In the genomic region with DNA sequence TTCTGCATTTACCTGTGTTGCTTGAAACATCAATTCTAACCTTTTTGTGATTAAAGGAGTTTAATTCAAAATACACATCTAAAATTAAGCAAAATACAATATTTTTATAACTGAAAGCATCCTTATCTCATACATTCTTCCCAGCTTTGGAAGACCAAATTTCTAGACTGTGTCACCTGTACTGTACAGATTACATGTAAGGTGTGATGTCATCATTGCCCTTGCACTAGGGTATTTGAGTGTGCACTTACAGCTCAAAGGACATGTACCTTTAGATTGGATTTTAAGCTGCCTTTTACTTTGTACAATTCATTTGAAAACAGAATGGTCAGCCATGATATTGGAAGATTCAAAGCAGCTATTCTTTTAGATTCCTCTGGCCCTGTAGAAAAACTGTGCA, we compare ENCODE assay signal across 26 cellular contexts.
DNase-seq lines count a peak whose midpoint lies in the region; ATAC-seq, FAIRE-seq and TF ChIP-seq lines count a peak whose summit lies in the region.
"Had no signal": no experiment of that assay in that cellular context is flagged by ENCODE, and none has a peak within 500 bp of the region (broad histone marks: within the 10 kb centered on the region; RNA-seq: fewer than 3 reads in every experiment).

No MANE protein-coding gene starts in this region.

- TF ChIP-seq POLR2A in HepG2 (IDR thresholded peaks at IDR 0.05; ENCODE audit: insufficient read depth in 1 of 2, low read depth in 2 of 2, low read length in 2 of 2) (no peak), right lobe of liver (IDR thresholded peaks at IDR 0.05) (no peak)

- TF ChIP-seq RAD21 in HepG2 (CRISPR knock-in tag; IDR thresholded peaks at IDR 0.05), result no peak

- TF ChIP-seq EP300 in HepG2 (IDR thresholded peaks at IDR 0.05; ENCODE audit: low read depth in 2 of 2, low read length in 2 of 2), result no peak
- no peak for TF ChIP-seq EP300 in HepG2 (CRISPR knock-in tag; IDR thresholded peaks at IDR 0.05; ENCODE audit: borderline replicate concordance)

- H3K27me3 Mint-ChIP-seq in neural progenitor cell (ENCODE audit: insufficient read depth, low read depth), result no peaks in the 10 kb centered on the region
- H3K27me3 Mint-ChIP-seq in endodermal cell (ENCODE audit: insufficient read depth), result no peaks in the 10 kb centered on the region
- H3K27me3 Mint-ChIP-seq: CD4-positive, alpha-beta memory T cell; CD4-positive, CD25-positive, alpha-beta regulatory T cell; CD8-positive, alpha-beta memory T cell had no signal

- TF ChIP-seq CTCF in HepG2 (CRISPR knock-in tag; IDR thresholded peaks at IDR 0.05), result no peak
- TF ChIP-seq CTCF in right lobe of liver (IDR thresholded peaks at IDR 0.05), result no peak
- TF ChIP-seq CTCF in neural progenitor cell (IDR thresholded peaks at IDR 0.05), result no peak
- TF ChIP-seq CTCF in endodermal cell (conservative IDR thresholded peaks at IDR 0.05), result no peak

- CTCF ChIA-PET in HepG2 (lab: Yijun Ruan, JAX; ENCODE audit: low intra/inter-chr PET ratio, low total read pairs), result no interaction called here

- no peak overlapping the region for H3K4me3 ChIP-seq in HepG2 (replicated peaks in 1 of 3; ENCODE audit: insufficient read depth in 1 of 3, low read depth in 2 of 3, low read length in 3 of 3)
- no peak overlapping the region for H3K4me3 ChIP-seq in right lobe of liver
- H3K4me3 ChIP-seq in neural progenitor cell, result no peak overlapping the region
- no peak overlapping the region for H3K4me3 ChIP-seq in endodermal cell (ENCODE audit: low read length)
- H3K4me3 ChIP-seq: BLaER1 had no signal

- H3K9me3 ChIP-seq in HepG2 (ENCODE audit: low read length), result no peaks in the 10 kb centered on the region
- H3K9me3 ChIP-seq in right lobe of liver, result no peaks in the 10 kb centered on the region
- H3K9me3 ChIP-seq in neural progenitor cell (ENCODE audit: low read depth), result peaks cover 5% of the 10 kb centered on the region
- H3K9me3 ChIP-seq in endodermal cell (ENCODE audit: control insufficient read depth, low read length), result no peaks in the 10 kb centered on the region
- H3K9me3 ChIP-seq: BE2C, BLaER1 had no signal

- DNase-seq in HepG2 (ENCODE audit: low spot score), result no peak
- no peak for DNase-seq in right lobe of liver
- peak; percentile 4 for DNase-seq in NCI-H345 (lab: John Stamatoyannopoulos, UW)
- DNase-seq in neural progenitor cell (ENCODE audit: low spot score), result no peak
- no peak for DNase-seq in endodermal cell
- no peak for DNase-seq in HPDE6-E6E7 (ENCODE audit: extremely low spot score)
- no peak for DNase-seq in GF-D8 (lab: John Stamatoyannopoulos, UW)
- DNase-seq: 8988T; ACHN; BE2C; C1 segment of cervical spinal cord; CD4-positive, alpha-beta memory T cell; CD4-positive, CD25-positive, alpha-beta regulatory T cell; CD8-positive, alpha-beta memory T cell; COR-L47; DMS 273 treated with DMSO at 0.1 percent for 48 hours; DMS153; DMS79; DND-41; EL; GDM1 had no signal

- H3K36me3 ChIP-seq in HepG2 (replicated peaks in 1 of 2; ENCODE audit: control insufficient read depth in 1 of 2, insufficient read depth in 2 of 2, low read length in 2 of 2), result no peaks in the 10 kb centered on the region
- no peaks in the 10 kb centered on the region for H3K36me3 ChIP-seq in right lobe of liver
- H3K36me3 ChIP-seq in neural progenitor cell, result no peaks in the 10 kb centered on the region
- H3K36me3 ChIP-seq in endodermal cell (ENCODE audit: control insufficient read depth, insufficient read depth, low read length), result no peaks in the 10 kb centered on the region
- H3K36me3 ChIP-seq: BE2C, BLaER1 had no signal

- ATAC-seq in HepG2, result no peak
- ATAC-seq in right lobe of liver, result no peak

- H3K4me1 ChIP-seq in HepG2 (ENCODE audit: insufficient read depth, low read length) (no peaks in the 10 kb centered on the region), right lobe of liver (no peaks in the 10 kb centered on the region), neural progenitor cell (peaks cover 7% of the 10 kb centered on the region), endodermal cell (ENCODE audit: control insufficient read depth, insufficient read depth, low read length) (no peaks in the 10 kb centered on the region)
- H3K4me1 ChIP-seq: BE2C, BLaER1 had no signal

- H3K4me3 Mint-ChIP-seq in neural progenitor cell, result no peak overlapping the region
- no peak overlapping the region for H3K4me3 Mint-ChIP-seq in endodermal cell
- H3K4me3 Mint-ChIP-seq: CD14-positive monocyte; CD4-positive, alpha-beta memory T cell; CD4-positive, CD25-positive, alpha-beta regulatory T cell; CD8-positive, alpha-beta memory T cell had no signal

- peaks cover 13% of the 10 kb centered on the region for H3K9me3 Mint-ChIP-seq in neural progenitor cell
- no peaks in the 10 kb centered on the region for H3K9me3 Mint-ChIP-seq in endodermal cell

- no peaks in the 10 kb centered on the region for H3K36me3 Mint-ChIP-seq in neural progenitor cell
- H3K36me3 Mint-ChIP-seq in endodermal cell (ENCODE audit: low read depth), result no peaks in the 10 kb centered on the region
- H3K36me3 Mint-ChIP-seq: CD14-positive monocyte; CD4-positive, alpha-beta memory T cell; CD4-positive, CD25-positive, alpha-beta regulatory T cell; CD8-positive, alpha-beta memory T cell had no signal

- H3K27ac ChIP-seq in HepG2 (ENCODE audit: extremely low read length, insufficient read depth, low read length) (no peak overlapping the region), right lobe of liver (no peak overlapping the region), neural progenitor cell (no peak overlapping the region), endodermal cell (ENCODE audit: low read depth, low read length) (no peak overlapping the region)
- H3K27ac ChIP-seq: BLaER1 had no signal

- H2AFZ ChIP-seq in HepG2 (ENCODE audit: low read length) (no peak overlapping the region), neural progenitor cell (replicated peaks) (no peak overlapping the region)

- no peaks in the 10 kb centered on the region for H3F3A ChIP-seq in neural progenitor cell (ENCODE audit: low read depth)

- no peak for FAIRE-seq in HepG2 (lab: Jason Lieb, UNC)
- FAIRE-seq: A204.1, GM12891, GM19239 had no signal

- in situ Hi-C loops in HepG2 (cut with HindIII; ENCODE audit: extremely low pct_ligation_motif_present, low pct_unique_long_range_greater_than_20kb), result no loop called here

- intact Hi-C loops in HepG2 (cut with micrococcal nuclease; ENCODE audit: unreplicated experiment), result no loop called here
- intact Hi-C loops in right lobe of liver (cut with DNase I), result no loop called here

- H3K9ac ChIP-seq in HepG2 (ENCODE audit: insufficient read depth, low read depth, low read length) (no peak overlapping the region), neural progenitor cell (no peak overlapping the region), endodermal cell (ENCODE audit: extremely low read depth, low read length, poor library complexity, severe bottlenecking) (no peak overlapping the region)
- H3K9ac ChIP-seq: BLaER1 had no signal

- no peak overlapping the region for H3K27ac Mint-ChIP-seq in neural progenitor cell
- H3K27ac Mint-ChIP-seq in endodermal cell, result no peak overlapping the region
- H3K27ac Mint-ChIP-seq: CD14-positive monocyte; CD4-positive, alpha-beta memory T cell; CD8-positive, alpha-beta memory T cell had no signal

- POLR2A ChIA-PET in HepG2 (lab: Yijun Ruan, JAX), result no interaction called here

- no peaks in the 10 kb centered on the region for H3K27me3 ChIP-seq in HepG2 (ENCODE audit: control insufficient read depth in 1 of 2, insufficient read depth in 2 of 2, low read length in 2 of 2)
- H3K27me3 ChIP-seq in right lobe of liver, result no peaks in the 10 kb centered on the region
- no peaks in the 10 kb centered on the region for H3K27me3 ChIP-seq in neural progenitor cell
- H3K27me3 ChIP-seq in endodermal cell (ENCODE audit: control insufficient read depth, insufficient read depth, low read length, poor library complexity, severe bottlenecking), result no peaks in the 10 kb centered on the region
- H3K27me3 ChIP-seq: BE2C, BLaER1 had no signal

- BruUV-seq in HepG2 (replicated peaks; lab: Mats Ljungman, UMichigan), result no TSS peak

- no peaks in the 10 kb centered on the region for H3K79me2 ChIP-seq in HepG2 (ENCODE audit: insufficient read depth, low read length)
- H3K79me2 ChIP-seq in neural progenitor cell (ENCODE audit: low read depth), result no peaks in the 10 kb centered on the region

- H4K20me1 ChIP-seq in HepG2 (ENCODE audit: insufficient read depth, low read length) (no peaks in the 10 kb centered on the region), neural progenitor cell (ENCODE audit: low read depth) (no peaks in the 10 kb centered on the region)
- H4K20me1 ChIP-seq: BLaER1 had no signal

- no peak overlapping the region for H3K4me2 ChIP-seq in HepG2 (ENCODE audit: low read depth, low read length)
- H3K4me2 ChIP-seq in neural progenitor cell, result peak overlapping the region; percentile 29
- H3K4me2 ChIP-seq: BLaER1 had no signal

- peaks cover 7% of the 10 kb centered on the region for H3K4me1 Mint-ChIP-seq in neural progenitor cell
- H3K4me1 Mint-ChIP-seq in endodermal cell, result peaks cover 20% of the 10 kb centered on the region
- H3K4me1 Mint-ChIP-seq: CD14-positive monocyte; CD4-positive, alpha-beta memory T cell; CD4-positive, CD25-positive, alpha-beta regulatory T cell; CD8-positive, alpha-beta memory T cell had no signal

TF ChIP-seq in HepG2, 621 proteins besides CTCF, POLR2A, EP300 and RAD21 (continues in another document):
- no peak for TF ChIP-seq NBN (conservative IDR thresholded peaks at IDR 0.05)
- no peak for TF ChIP-seq ZNF724P (CRISPR knock-in tag; IDR thresholded peaks at IDR 0.05; ENCODE audit: borderline replicate concordance)
- TF ChIP-seq CREB1 (IDR thresholded peaks at IDR 0.05), result peak; percentile 63
- no peak for TF ChIP-seq CREB1 (CRISPR knock-in tag; IDR thresholded peaks at IDR 0.05)
- TF ChIP-seq ELF4 (CRISPR knock-in tag; IDR thresholded peaks at IDR 0.05; ENCODE audit: borderline replicate concordance), result no peak
- TF ChIP-seq, protein P1, sequence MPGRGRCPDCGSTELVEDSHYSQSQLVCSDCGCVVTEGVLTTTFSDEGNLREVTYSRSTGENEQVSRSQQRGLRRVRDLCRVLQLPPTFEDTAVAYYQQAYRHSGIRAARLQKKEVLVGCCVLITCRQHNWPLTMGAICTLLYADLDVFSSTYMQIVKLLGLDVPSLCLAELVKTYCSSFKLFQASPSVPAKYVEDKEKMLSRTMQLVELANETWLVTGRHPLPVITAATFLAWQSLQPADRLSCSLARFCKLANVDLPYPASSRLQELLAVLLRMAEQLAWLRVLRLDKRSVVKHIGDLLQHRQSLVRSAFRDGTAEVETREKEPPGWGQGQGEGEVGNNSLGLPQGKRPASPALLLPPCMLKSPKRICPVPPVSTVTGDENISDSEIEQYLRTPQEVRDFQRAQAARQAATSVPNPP (CRISPR knock-in tag; IDR thresholded peaks at IDR 0.05), result no peak
- no peak for TF ChIP-seq ISL2 (CRISPR knock-in tag; IDR thresholded peaks at IDR 0.05)
- TF ChIP-seq JDP2 (CRISPR knock-in tag; IDR thresholded peaks at IDR 0.05; ENCODE audit: borderline replicate concordance), result no peak
- no peak for TF ChIP-seq FIP1L1 (IDR thresholded peaks at IDR 0.05; ENCODE audit: borderline replicate concordance, insufficient read depth, low read depth, low read length)
- peak; percentile 64 for TF ChIP-seq ATF7 (IDR thresholded peaks at IDR 0.05)
- TF ChIP-seq ATF7 (CRISPR knock-in tag; IDR thresholded peaks at IDR 0.05), result no peak
